8 cellular contexts compared by ENCODE assay signal in the genomic region with DNA sequence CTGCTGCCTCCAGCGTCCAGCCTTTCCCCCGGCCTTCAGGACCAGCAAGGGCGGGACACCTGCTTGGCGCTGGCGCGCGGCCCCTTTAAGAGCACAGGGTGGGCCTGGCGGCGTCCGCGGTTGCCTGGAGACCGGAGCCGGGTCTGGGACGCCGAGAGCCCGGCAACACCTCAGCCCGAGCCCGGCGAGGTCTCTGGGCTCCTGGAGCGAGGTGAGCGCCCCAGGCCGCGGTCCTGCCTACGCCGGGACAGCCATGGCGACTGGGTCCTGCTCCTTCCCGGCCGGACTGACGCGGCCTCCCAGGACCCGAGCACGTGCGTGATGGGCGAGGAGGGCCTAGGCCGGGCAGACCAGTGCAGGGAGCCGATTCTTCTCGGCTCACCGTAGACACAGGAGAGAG. TPM values are rescaled to one million over a fixed set of nuclear protein-coding genes. Genes with fewer than 3 reads are reported as not detected.
DNase-seq lines count a peak whose midpoint lies in the region; ATAC-seq, FAIRE-seq and TF ChIP-seq lines count a peak whose summit lies in the region.
"Not testable (repeated sequence)": the region's sequence is repeated elsewhere in the genome, so short reads cannot be mapped to it uniquely, and the experiment has no call there.
"Had no signal": no experiment of that assay in that cellular context is flagged by ENCODE, and none has a peak within 500 bp of the region (broad histone marks: within the 10 kb centered on the region; RNA-seq: fewer than 3 reads in every experiment).

A gene (plus strand): TSS at position 140 of the 400 bp plus-strand sequence. CDS start 3,575 bp downstream, outside the sequence.

- RAD21 ChIA-PET in HCT116 (lab: Charles Lee; ENCODE audit: low non-redundant PET in 1 of 2, low total read pairs in 2 of 2, uncharacterized antibody in 2 of 2, unreplicated experiment in 2 of 2); GM12878 (lab: Charles Lee; ENCODE audit: unreplicated experiment): not testable (repeated sequence)

- not testable (repeated sequence) for H3K36me3 ChIP-seq in HCT116 (ENCODE audit: control insufficient read depth in 1 of 2, insufficient read depth in 2 of 2, low read length in 2 of 2); GM12878 (ENCODE audit: control insufficient read depth in 2 of 2, insufficient read depth in 2 of 2, low read length in 1 of 2); gastroesophageal sphincter; kidney (ENCODE audit: control insufficient read depth in 1 of 2, insufficient read depth in 2 of 2, low read length in 2 of 2); mesendoderm (ENCODE audit: control insufficient read depth, insufficient read depth, low read length)

- H3K23ac ChIP-seq in mesendoderm (ENCODE audit: low read length): not testable (repeated sequence)

- H3K27ac ChIP-seq in HCT116 (ENCODE audit: low read depth, low read length); GM12878 (ENCODE audit: control insufficient read depth, insufficient read depth); gastroesophageal sphincter; kidney (ENCODE audit: low read depth in 2 of 2, low read length in 2 of 2); mesendoderm (ENCODE audit: low read depth, low read length): not testable (repeated sequence)

- H2BK120ac ChIP-seq in mesendoderm (ENCODE audit: low read depth, low read length): not testable (repeated sequence)

- H4K20me1 ChIP-seq in HCT116 (ENCODE audit: insufficient read depth); GM12878 (ENCODE audit: control insufficient read depth, insufficient read depth): not testable (repeated sequence)

- H3K27me3 ChIP-seq in HCT116 (ENCODE audit: insufficient read depth, low read length); GM12878 (replicated peaks in 1 of 2; ENCODE audit: control insufficient read depth in 2 of 2, insufficient read depth in 2 of 2, low read length in 1 of 2); gastroesophageal sphincter; mesendoderm (ENCODE audit: insufficient read depth, low read length, poor library complexity): not testable (repeated sequence)

- not testable (repeated sequence) for H4K8ac ChIP-seq in mesendoderm (ENCODE audit: low read depth, low read length)

- not testable (repeated sequence) for H3K18ac ChIP-seq in mesendoderm (ENCODE audit: low read length)

- not testable (repeated sequence) for H3K4ac ChIP-seq in mesendoderm (ENCODE audit: low read depth, low read length)

- CTCF ChIA-PET in HCT116 (lab: Charles Lee); GM12878 (lab: Yijun Ruan, JAX): not testable (repeated sequence)

- DNase-seq in HCT116 (ENCODE audit: low read depth, low spot score); GM12878 (ENCODE audit: low read depth, low spot score); sciatic nerve (ENCODE audit: low spot score): not testable (repeated sequence)
- DNase-seq in kidney: peak; percentile 71
- DNase-seq in mesendoderm: peak; percentile 11

- H3K56ac ChIP-seq in mesendoderm (ENCODE audit: low read length): not testable (repeated sequence)

- not testable (repeated sequence) for H3K4me3 ChIP-seq in HCT116 (replicated peaks in 1 of 2; ENCODE audit: low read depth in 1 of 2, low read length in 2 of 2); GM12878; gastroesophageal sphincter; kidney (ENCODE audit: low read length in 2 of 2); mesendoderm (ENCODE audit: low read length)

- H2AK5ac ChIP-seq in mesendoderm (ENCODE audit: low read length): not testable (repeated sequence)

- H3K79me2 ChIP-seq in HCT116 (ENCODE audit: insufficient read depth, low read length); GM12878 (ENCODE audit: control insufficient read depth, insufficient read depth, low read length); mesendoderm (ENCODE audit: control insufficient read depth, insufficient read depth, low read length): not testable (repeated sequence)

- not testable (repeated sequence) for H2BK5ac ChIP-seq in mesendoderm (ENCODE audit: low read length)

- H3K9me2 ChIP-seq in HCT116 (ENCODE audit: insufficient read depth): not testable (repeated sequence)

- not testable (repeated sequence) for TF ChIP-seq EP300 in GM12878 (IDR thresholded peaks at IDR 0.05; ENCODE audit: borderline replicate concordance in 1 of 2, control insufficient read depth in 1 of 2, low read depth in 2 of 2, low read length in 2 of 2); gastroesophageal sphincter (IDR thresholded peaks at IDR 0.05)

- not testable (repeated sequence) for H3K4me1 ChIP-seq in HCT116 (ENCODE audit: control insufficient read depth in 1 of 2, insufficient read depth in 2 of 2, low read length in 2 of 2); GM12878 (ENCODE audit: control insufficient read depth, insufficient read depth, low read length); gastroesophageal sphincter; kidney (ENCODE audit: control insufficient read depth in 1 of 2, insufficient read depth in 1 of 2, low read depth in 1 of 2, low read length in 2 of 2); mesendoderm (ENCODE audit: control insufficient read depth, low read depth, low read length)

- POLR2A ChIA-PET in HCT116 (lab: Charles Lee); GM12878 (lab: Charles Lee): not testable (repeated sequence)

- not testable (repeated sequence) for TF ChIP-seq RAD21 in HCT116 (IDR thresholded peaks at IDR 0.05; ENCODE audit: low read depth); GM12878 (IDR thresholded peaks at IDR 0.05; ENCODE audit: insufficient read depth, low read depth, low read length)

- ATAC-seq in HCT116 (peak; percentile 39; the same call in 1 of the 2 replicates), SK-N-SH treated with all-trans-retinoic acid at 6 μM for 48 hours (peak; percentile 38), GM12878 (peak; percentile 16; the same call in 1 of the 3 replicates), gastroesophageal sphincter (peak; percentile 28), sciatic nerve (peak; percentile 67)

- SMC1A ChIA-PET in GM12878 (lab: Charles Lee; ENCODE audit: uncharacterized antibody, unreplicated experiment): not testable (repeated sequence)

- intact Hi-C loops in HCT116 (cut with micrococcal nuclease); GM12878 (cut with micrococcal nuclease; ENCODE audit: unreplicated experiment); kidney (cut with DNase I); sciatic nerve (cut with DNase I): not testable (repeated sequence)

- 77% methylated on average over 13 of the region's 38 CpGs for WGBS in GM12878 (ENCODE audit: insufficient coverage, insufficient replicate concordance, low lambda C conversion rate, missing lambda C conversion rate)
- WGBS in gastroesophageal sphincter (ENCODE audit: low coverage in 1 of 2), 2 donors: no CpG with 5 or more reads among the region's 38 CpGs
- WGBS in mesendoderm (ENCODE audit: extremely low coverage, insufficient coverage, low lambda C conversion rate): no CpG with 5 or more reads among the region's 38 CpGs

- not testable (repeated sequence) for FAIRE-seq in GM12878 (lab: Jason Lieb, UNC); kidney (lab: Jason Lieb, UNC)

- TF ChIP-seq POLR2A in HCT116 (IDR thresholded peaks at IDR 0.05; ENCODE audit: borderline replicate concordance, extremely low read depth, insufficient read depth, insufficient read length); GM12878 (IDR thresholded peaks at IDR 0.05; ENCODE audit: low read depth, low read length); gastroesophageal sphincter (IDR thresholded peaks at IDR 0.05): not testable (repeated sequence)

- in situ Hi-C loops in GM12878 (cut with MboI): not testable (repeated sequence)

- not testable (repeated sequence) for H4K5ac ChIP-seq in mesendoderm (ENCODE audit: low read length)

- not testable (repeated sequence) for TF ChIP-seq CTCF in HCT116 (IDR thresholded peaks at IDR 0.05 in 2 of 3, conservative IDR thresholded peaks at IDR 0.05 in 1 of 3; ENCODE audit: borderline replicate concordance in 1 of 3, insufficient read depth in 1 of 3, low read depth in 2 of 3, low read length in 2 of 3); GM12878 (IDR thresholded peaks at IDR 0.05 in 2 of 3, conservative IDR thresholded peaks at IDR 0.05 in 1 of 3; ENCODE audit: control insufficient read depth in 2 of 3, extremely low read depth in 1 of 3, insufficient read depth in 1 of 3, low read depth in 3 of 3, low read length in 3 of 3); gastroesophageal sphincter (IDR thresholded peaks at IDR 0.05); kidney (IDR thresholded peaks at IDR 0.05; ENCODE audit: borderline replicate concordance, extremely low read depth, insufficient read depth)

- H3K79me1 ChIP-seq in mesendoderm (ENCODE audit: low read length): not testable (repeated sequence)

- H2AFZ ChIP-seq in HCT116 (ENCODE audit: low read depth, low read length, poor library complexity, severe bottlenecking); GM12878 (ENCODE audit: control insufficient read depth, low read depth, low read length): not testable (repeated sequence)

- H3K4me2 ChIP-seq in HCT116 (ENCODE audit: low read length); GM12878 (ENCODE audit: control insufficient read depth, insufficient read depth); mesendoderm (ENCODE audit: low read length): not testable (repeated sequence)

- not testable (repeated sequence) for BruUV-seq in HCT116 (replicated peaks; lab: Mats Ljungman, UMichigan); GM12878 (replicated peaks; lab: Mats Ljungman, UMichigan)

- H3K9me3 ChIP-seq in HCT116 (ENCODE audit: control insufficient read depth in 1 of 2, insufficient read depth in 1 of 2, low read depth in 1 of 2, low read length in 2 of 2); GM12878 (replicated peaks; ENCODE audit: control insufficient read depth, insufficient read depth, low read length); gastroesophageal sphincter; kidney (ENCODE audit: control insufficient read depth in 1 of 2, low read length in 2 of 2): not testable (repeated sequence)

- H2BK15ac ChIP-seq in mesendoderm (replicated peaks; ENCODE audit: low read depth): not testable (repeated sequence)

- H3K9ac ChIP-seq in HCT116 (ENCODE audit: low read length); GM12878 (ENCODE audit: control insufficient read depth, insufficient read depth, low read length); kidney (ENCODE audit: low read length in 2 of 2); mesendoderm (ENCODE audit: low read length): not testable (repeated sequence)

RNA-seq across cellular contexts. Expression of the gene that starts here (rescaled TPM):
- 0.37 TPM for total RNA-seq in HCT116 (2021; ENCODE audit: unreplicated experiment)
- 0.10 and 0.12 TPM in 2 replicates for polyA plus RNA-seq in HCT116 (2012)
- total RNA-seq in GM12878 (2013; cell fraction: nucleolus; rRNA removed): 3.8 and 8.0 TPM in 2 replicates
- total RNA-seq in GM12878 (2014; rRNA removed): 0.33 and 0.34 TPM in 2 replicates
- 0.05 and 0.18 TPM in 2 replicates for total RNA-seq in GM12878 (2014; rRNA removed; fragmentation: Illumina TruSeq; extraction: Trizol)
- total RNA-seq in GM12878 (2021): 0.21 TPM in 1 of 2 replicates, not detected in the other
- polyA plus RNA-seq in GM12878 (2011; ENCODE audit: low read depth): not detected
- polyA plus RNA-seq in GM12878 (2011; rRNA removed): 0.20 and 0.33 TPM in 2 replicates
- 0.08 and 0.10 TPM in 2 replicates for polyA plus RNA-seq in GM12878 (2011; cell fraction: cytosol; rRNA removed)
- 0.64 and 0.89 TPM in 2 replicates for polyA plus RNA-seq in GM12878 (2011; cell fraction: nucleus; rRNA removed)
- 0.08 and 0.14 TPM in 2 replicates for polyA plus RNA-seq in GM12878 (2012)
- 0.04 TPM in 1 of 2 replicates, not detected in the other for polyA plus RNA-seq in GM12878 (2014; fragmentation: Illumina TruSeq; extraction: Trizol)
- under 1 TPM in 1 of 2 experiments, not detected in 1; 0.07 TPM for polyA plus RNA-seq in GM12878 (2014; fragmentation: Nextera tagmentation; extraction: Ambion mirVana)
- polyA plus RNA-seq in GM12878 (2014; rRNA removed): 0.09 TPM in 1 of 2 replicates, not detected in the other
- polyA plus RNA-seq in GM12878 (2016; fragmentation: Nextera tagmentation; extraction: Ambion mirVana): not detected
- polyA minus RNA-seq in GM12878 (2011; rRNA and poly(A)+ RNA removed): 0.51 TPM in 1 of 2 replicates, not detected in the other
- polyA minus RNA-seq in GM12878 (2011; cell fraction: cytosol; rRNA and poly(A)+ RNA removed): not detected in 2 replicates
- 0.60 and 3.4 TPM in 2 replicates for polyA minus RNA-seq in GM12878 (2011; cell fraction: nucleus; rRNA and poly(A)+ RNA removed)
- under 1 TPM in 1 of 4 donors, not detected in 3; 0.15 TPM for total RNA-seq in gastroesophageal sphincter
- total RNA-seq in kidney: 0.22 TPM
- not detected for polyA plus RNA-seq in kidney (ENCODE audit: insufficient read depth, low read depth, low replicate concordance)
- polyA plus RNA-seq in mesendoderm (2013, experiment 1 of 2): 0.22 TPM
- 0.06 TPM for polyA plus RNA-seq in mesendoderm (2013, experiment 2 of 2)
- total RNA-seq in sciatic nerve: 0.89 TPM
- polyA plus RNA-seq: CD8-positive, alpha-beta memory T cell had no signal

Comparison
In these comparisons a context has a peak if more than half of its experiments do, and no peak if none do; other contexts are left out.
1. Peak in ATAC-seq in HCT116; RNA of the gene not detected or under 1 TPM.
2. Peak in ATAC-seq in gastroesophageal sphincter; RNA of the gene not detected or under 1 TPM.
3. Peak in DNase-seq in kidney; RNA of the gene not detected or under 1 TPM.
4. Peak in ATAC-seq in sciatic nerve; RNA of the gene not detected or under 1 TPM.
5. ATAC-seq: peak in every context shown above with its lines; median percentile 67 in sciatic nerve; 39 in HCT116; 38 in SK-N-SH treated with all-trans-retinoic acid at 6 μM for 48 hours; 28 in gastroesophageal sphincter; 16 in GM12878.